ENCODE assay signal across 8 cellular contexts in the genomic region with DNA sequence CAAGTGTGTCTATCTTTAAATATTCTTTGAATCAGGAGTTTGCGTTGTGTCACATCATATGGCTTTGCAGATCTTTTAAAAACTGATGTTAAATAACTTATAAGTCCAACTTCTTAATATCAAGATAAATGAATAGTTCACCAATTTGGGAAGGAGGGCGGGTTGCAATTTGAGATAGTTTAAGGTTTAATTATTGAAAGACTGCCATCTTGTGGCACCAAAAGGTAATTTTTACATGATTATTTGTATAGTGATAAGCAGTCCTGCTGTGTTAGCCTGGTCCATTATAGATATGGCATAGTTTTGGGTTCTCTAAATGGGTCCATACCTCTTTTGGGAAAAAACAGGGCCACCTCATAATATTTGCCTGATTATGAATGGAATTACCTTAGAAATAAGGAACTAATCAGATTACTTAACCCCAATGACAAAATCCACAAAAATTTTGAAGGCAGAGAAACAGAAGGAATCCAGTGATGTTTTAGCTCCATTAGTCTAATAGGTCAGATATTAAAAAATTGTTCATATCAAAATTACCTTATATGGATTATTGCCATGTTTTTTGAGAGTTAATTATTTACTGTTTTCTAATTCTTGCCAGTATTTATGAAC.
DNase-seq lines count a peak whose midpoint lies in the region; ATAC-seq and TF ChIP-seq lines count a peak whose summit lies in the region.

No MANE protein-coding gene starts in this region.

- H3K27me3 Mint-ChIP-seq in CD4-positive, alpha-beta T cell, result peaks cover 31% of the 10 kb centered on the region
- no peaks in the 10 kb centered on the region for H3K27me3 Mint-ChIP-seq in activated naive CD4-positive, alpha-beta T cell treated with anti-CD3 and anti-CD28 coated beads, Interleukin-2, amount 10 ng/mL, durations not matched to agents 7 days and 5 days

- peaks cover 0 to 27% (median 10%) of the 10 kb centered on the region in 4 donors for H3K36me3 ChIP-seq in esophagus muscularis mucosa
- H3K36me3 ChIP-seq in neural cell (ENCODE audit: insufficient read depth, low read length), result peaks cover 18% of the 10 kb centered on the region

- peak; percentile 63 for TF ChIP-seq RAD21 in neural cell (conservative IDR thresholded peaks at IDR 0.05)

- peak; percentile 74 for TF ChIP-seq CTCF in CD4-positive, alpha-beta T cell (IDR thresholded peaks at IDR 0.05)
- TF ChIP-seq CTCF in LNCAP (IDR thresholded peaks at IDR 0.05) (peak; percentile 55), esophagus muscularis mucosa (IDR thresholded peaks at IDR 0.05) (peak; percentile 56 to 67 (median 62)), neural cell (IDR thresholded peaks at IDR 0.05; ENCODE audit: poor library complexity, severe bottlenecking) (peak; percentile 72)

- no peak overlapping the region for H3K4me2 ChIP-seq in neural cell (ENCODE audit: low read length)

- no peak overlapping the region for H3K27ac Mint-ChIP-seq in CD4-positive, alpha-beta T cell
- no peak overlapping the region for H3K27ac Mint-ChIP-seq in activated naive CD4-positive, alpha-beta T cell treated with anti-CD3 and anti-CD28 coated beads, Interleukin-2, amount 10 ng/mL, durations not matched to agents 7 days and 5 days

- H3K79me2 ChIP-seq in neural cell (replicated peaks; ENCODE audit: insufficient read depth, low read length), result no peaks in the 10 kb centered on the region

- H3K4me1 ChIP-seq in esophagus muscularis mucosa, result peaks cover 0 to 32% (median 18%) of the 10 kb centered on the region in 4 donors

- POLR2A ChIA-PET in CD4-positive, alpha-beta T cell (lab: Charles Lee), result no interaction called here

- H3K27ac ChIP-seq in CD4-positive, alpha-beta T cell (ENCODE audit: low read depth, low read length), result no peak overlapping the region
- H3K27ac ChIP-seq in esophagus muscularis mucosa (replicated peaks in 1 of 4), result no peak overlapping the region
- H3K27ac ChIP-seq in neural cell (ENCODE audit: low read length), result no peak overlapping the region

- H3K9me3 Mint-ChIP-seq in CD4-positive, alpha-beta T cell, result no peaks in the 10 kb centered on the region
- no peaks in the 10 kb centered on the region for H3K9me3 Mint-ChIP-seq in activated naive CD4-positive, alpha-beta T cell treated with anti-CD3 and anti-CD28 coated beads, Interleukin-2, amount 10 ng/mL, durations not matched to agents 7 days and 5 days

- H3K4me3 Mint-ChIP-seq in CD4-positive, alpha-beta T cell, result no peak overlapping the region
- no peak overlapping the region for H3K4me3 Mint-ChIP-seq in activated naive CD4-positive, alpha-beta T cell treated with anti-CD3 and anti-CD28 coated beads, Interleukin-2, amount 10 ng/mL, durations not matched to agents 7 days and 5 days

- H3F3A ChIP-seq in neural cell (ENCODE audit: insufficient read depth, low read length, poor library complexity, severe bottlenecking), result no peaks in the 10 kb centered on the region

- TF ChIP-seq POLR2A in esophagus muscularis mucosa (IDR thresholded peaks at IDR 0.05; ENCODE audit: low read depth), result no peak

- no peaks in the 10 kb centered on the region for H3K9me3 ChIP-seq in CD4-positive, alpha-beta T cell (ENCODE audit: control insufficient read depth, low read length)
- H3K9me3 ChIP-seq in esophagus muscularis mucosa (peaks cover 0 to under 1% (median 0%) of the 10 kb centered on the region in 4 donors), neural cell (ENCODE audit: low read length) (peaks cover under 1% of the 10 kb centered on the region)

- peak; percentile 32 for ATAC-seq in CD4-positive, alpha-beta T cell (ENCODE audit: poor library complexity)
- ATAC-seq in GM19351 (IDR thresholded peaks at IDR 0.05; ENCODE audit: unreplicated experiment), result peak; percentile 80

- H3K36me3 Mint-ChIP-seq in CD4-positive, alpha-beta T cell (ENCODE audit: low read depth), result no peaks in the 10 kb centered on the region
- H3K36me3 Mint-ChIP-seq in activated naive CD4-positive, alpha-beta T cell treated with anti-CD3 and anti-CD28 coated beads, Interleukin-2, amount 10 ng/mL, durations not matched to agents 7 days and 5 days, result no peaks in the 10 kb centered on the region

- no peaks in the 10 kb centered on the region for H3K4me1 Mint-ChIP-seq in CD4-positive, alpha-beta T cell (ENCODE audit: low read depth)
- H3K4me1 Mint-ChIP-seq in activated naive CD4-positive, alpha-beta T cell treated with anti-CD3 and anti-CD28 coated beads, Interleukin-2, amount 10 ng/mL, durations not matched to agents 7 days and 5 days, result no peaks in the 10 kb centered on the region

- TF ChIP-seq EP300 in esophagus muscularis mucosa (IDR thresholded peaks at IDR 0.05) (no peak), neural cell (conservative IDR thresholded peaks at IDR 0.05; ENCODE audit: poor library complexity, severe bottlenecking) (no peak)

- H3K9me2 ChIP-seq in neural cell (ENCODE audit: insufficient read depth, low read length), result no peaks in the 10 kb centered on the region

- H2AFZ ChIP-seq in neural cell (ENCODE audit: low read depth, low read length), result no peak overlapping the region

- intact Hi-C loops in CD4-positive, alpha-beta T cell (cut with DNase I, micrococcal nuclease), result loop anchor here in 1 of 2 experiments (5.0 to 10.0 kb wide), 2 partner anchors 1422 to 1575 kb away; no protein-coding TSS in a partner anchor
- intact Hi-C loops in esophagus muscularis mucosa (cut with DNase I), result loop anchor here (2.0 kb wide), 1 partner anchor 1425 kb away; no protein-coding TSS in a partner anchor

- no peak for DNase-seq in CD4-positive, alpha-beta T cell
- DNase-seq in RPMI8226 (peak; percentile 62), esophagus muscularis mucosa (ENCODE audit: extremely low spot score) (no peak), HK-2 (ENCODE audit: unreplicated experiment) (no peak)
- no peak for DNase-seq in activated naive CD4-positive, alpha-beta T cell treated with anti-CD3 and anti-CD28 coated beads, Interleukin-2, amount 10 ng/mL, durations not matched to agents 7 days and 5 days

- no peaks in the 10 kb centered on the region for H3K27me3 ChIP-seq in CD4-positive, alpha-beta T cell (ENCODE audit: control insufficient read depth, insufficient read depth, low read length)
- H3K27me3 ChIP-seq in esophagus muscularis mucosa, result no peaks in the 10 kb centered on the region
- H3K27me3 ChIP-seq in neural cell (ENCODE audit: insufficient read depth, low read depth, low read length), result no peaks in the 10 kb centered on the region

- no peak overlapping the region for H3K9ac ChIP-seq in neural cell (ENCODE audit: low read length)

- H3K4me3 ChIP-seq in esophagus muscularis mucosa (no peak overlapping the region), neural cell (ENCODE audit: low read length) (no peak overlapping the region)

- H4K20me1 ChIP-seq in neural cell (ENCODE audit: insufficient read depth), result no peaks in the 10 kb centered on the region

- CTCF ChIA-PET in CD4-positive, alpha-beta T cell (lab: Charles Lee), result no interaction called here
- CTCF ChIA-PET in activated naive CD4-positive, alpha-beta T cell treated with anti-CD3 and anti-CD28 coated beads, Interleukin-2, amount 10 ng/mL, durations not matched to agents 7 days and 5 days (lab: Charles Lee), result interaction anchor here (0.7 to 2.0 kb wide), 3 partner anchors 9 to 1425 kb away, joined by 3 to 6 read pairs (median 3); no protein-coding TSS in a partner anchor

- 11% methylated on average over 2 of the region's 2 CpGs for WGBS in esophagus muscularis mucosa

TF ChIP-seq in neural cell, 6 proteins besides CTCF, POLR2A, EP300 and RAD21:
- TF ChIP-seq, protein P1, sequence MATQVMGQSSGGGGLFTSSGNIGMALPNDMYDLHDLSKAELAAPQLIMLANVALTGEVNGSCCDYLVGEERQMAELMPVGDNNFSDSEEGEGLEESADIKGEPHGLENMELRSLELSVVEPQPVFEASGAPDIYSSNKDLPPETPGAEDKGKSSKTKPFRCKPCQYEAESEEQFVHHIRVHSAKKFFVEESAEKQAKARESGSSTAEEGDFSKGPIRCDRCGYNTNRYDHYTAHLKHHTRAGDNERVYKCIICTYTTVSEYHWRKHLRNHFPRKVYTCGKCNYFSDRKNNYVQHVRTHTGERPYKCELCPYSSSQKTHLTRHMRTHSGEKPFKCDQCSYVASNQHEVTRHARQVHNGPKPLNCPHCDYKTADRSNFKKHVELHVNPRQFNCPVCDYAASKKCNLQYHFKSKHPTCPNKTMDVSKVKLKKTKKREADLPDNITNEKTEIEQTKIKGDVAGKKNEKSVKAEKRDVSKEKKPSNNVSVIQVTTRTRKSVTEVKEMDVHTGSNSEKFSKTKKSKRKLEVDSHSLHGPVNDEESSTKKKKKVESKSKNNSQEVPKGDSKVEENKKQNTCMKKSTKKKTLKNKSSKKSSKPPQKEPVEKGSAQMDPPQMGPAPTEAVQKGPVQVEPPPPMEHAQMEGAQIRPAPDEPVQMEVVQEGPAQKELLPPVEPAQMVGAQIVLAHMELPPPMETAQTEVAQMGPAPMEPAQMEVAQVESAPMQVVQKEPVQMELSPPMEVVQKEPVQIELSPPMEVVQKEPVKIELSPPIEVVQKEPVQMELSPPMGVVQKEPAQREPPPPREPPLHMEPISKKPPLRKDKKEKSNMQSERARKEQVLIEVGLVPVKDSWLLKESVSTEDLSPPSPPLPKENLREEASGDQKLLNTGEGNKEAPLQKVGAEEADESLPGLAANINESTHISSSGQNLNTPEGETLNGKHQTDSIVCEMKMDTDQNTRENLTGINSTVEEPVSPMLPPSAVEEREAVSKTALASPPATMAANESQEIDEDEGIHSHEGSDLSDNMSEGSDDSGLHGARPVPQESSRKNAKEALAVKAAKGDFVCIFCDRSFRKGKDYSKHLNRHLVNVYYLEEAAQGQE (IDR thresholded peaks at IDR 0.05; ENCODE audit: borderline replicate concordance), result no peak
- no peak for TF ChIP-seq TAF1 (IDR thresholded peaks at IDR 0.05; ENCODE audit: low read depth)
- TF ChIP-seq MXI1 (conservative IDR thresholded peaks at IDR 0.05; ENCODE audit: poor library complexity, severe bottlenecking), result no peak
- TF ChIP-seq SMC3 (conservative IDR thresholded peaks at IDR 0.05; ENCODE audit: poor library complexity), result peak; percentile 73
- no peak for TF ChIP-seq POLR2AphosphoS5 (IDR thresholded peaks at IDR 0.05)
- TF ChIP-seq EZH2 (IDR thresholded peaks at IDR 0.05; ENCODE audit: borderline replicate concordance, insufficient read depth, low read length, poor library complexity, severe bottlenecking), result no peak
